In the genomic region with DNA sequence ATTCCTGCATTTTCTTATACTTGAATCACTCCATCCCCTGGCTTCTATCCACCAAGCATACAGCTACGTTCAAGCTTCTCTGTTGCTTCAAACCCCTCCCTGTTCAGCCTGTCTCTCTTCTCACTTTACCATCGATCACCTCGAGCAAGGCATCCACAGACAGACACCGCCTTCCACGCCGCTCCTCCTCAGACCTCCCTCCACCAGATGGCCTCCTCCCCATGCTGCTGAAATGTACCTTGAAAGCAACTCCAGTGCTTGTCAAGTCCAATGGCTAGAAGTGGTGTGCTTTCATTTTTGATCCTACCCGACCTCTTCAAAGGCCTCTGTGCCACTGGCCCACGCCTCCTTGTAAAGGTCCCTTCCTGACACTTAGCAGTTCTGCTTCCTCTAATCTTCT, we compare ENCODE assay signal across 9 cellular contexts.
DNase-seq lines count a peak whose midpoint lies in the region; ATAC-seq and TF ChIP-seq lines count a peak whose summit lies in the region.
"Had no signal": no experiment of that assay in that cellular context is flagged by ENCODE, and none has a peak within 500 bp of the region (broad histone marks: within the 10 kb centered on the region; RNA-seq: fewer than 3 reads in every experiment).

No MANE protein-coding gene starts in this region.

- no peaks in the 10 kb centered on the region for H3K36me3 ChIP-seq in CD8-positive, alpha-beta T cell (ENCODE audit: insufficient read depth, low read length)
- no peaks in the 10 kb centered on the region for H3K36me3 ChIP-seq in kidney epithelial cell (ENCODE audit: control insufficient read depth, insufficient read depth, low read length)

- H3K4me1 Mint-ChIP-seq in CD8-positive, alpha-beta T cell (ENCODE audit: low read depth) = peaks cover 5% of the 10 kb centered on the region
- no peaks in the 10 kb centered on the region for H3K4me1 Mint-ChIP-seq in WTC11

- intact Hi-C loops in CD8-positive, alpha-beta T cell (cut with DNase I, micrococcal nuclease) = no loop called here

- no peak for ATAC-seq in CD8-positive, alpha-beta T cell
- ATAC-seq in WTC11 (peak; percentile 76), GM19397 (IDR thresholded peaks at IDR 0.05; ENCODE audit: unreplicated experiment) (no peak), GM18868 (IDR thresholded peaks at IDR 0.05; ENCODE audit: unreplicated experiment) (no peak)

- no peak for TF ChIP-seq CTCF in CD8-positive, alpha-beta T cell (IDR thresholded peaks at IDR 0.05)
- TF ChIP-seq CTCF in GM20000 (IDR thresholded peaks at IDR 0.05; ENCODE audit: extremely low read depth, missing control alignments) = peak; percentile 23
- TF ChIP-seq CTCF in WTC11 (IDR thresholded peaks at IDR 0.05) = no peak
- peak; percentile 48 for TF ChIP-seq CTCF in kidney epithelial cell (IDR thresholded peaks at IDR 0.05; ENCODE audit: insufficient read depth, low read length, poor library complexity, severe bottlenecking)

- H3K27me3 ChIP-seq in CD8-positive, alpha-beta T cell (ENCODE audit: insufficient read depth, low read length) = no peaks in the 10 kb centered on the region
- no peaks in the 10 kb centered on the region for H3K27me3 ChIP-seq in kidney epithelial cell (ENCODE audit: control insufficient read depth, insufficient read depth, low read length)

- H3K4me1 ChIP-seq in CD8-positive, alpha-beta T cell (ENCODE audit: insufficient read depth, low read length) = peaks cover 8% of the 10 kb centered on the region

- no peaks in the 10 kb centered on the region for H3K27me3 Mint-ChIP-seq in CD8-positive, alpha-beta T cell (ENCODE audit: low read depth)
- no peaks in the 10 kb centered on the region; the same call in 1 of the 2 replicates for H3K27me3 Mint-ChIP-seq in WTC11 (ENCODE audit: low read depth)
- H3K27me3 Mint-ChIP-seq: naive thymus-derived CD8-positive, alpha-beta T cell had no signal

- CTCF ChIA-PET in CD8-positive, alpha-beta T cell (lab: Charles Lee) = no interaction called here
- CTCF ChIA-PET in WTC11 (lab: Charles Lee) = interaction anchor here (2.6 kb wide), 1 partner anchor 259 kb away, joined by 13 read pairs; no protein-coding TSS in a partner anchor

- no peaks in the 10 kb centered on the region for H3K36me3 Mint-ChIP-seq in CD8-positive, alpha-beta T cell
- H3K36me3 Mint-ChIP-seq in WTC11 = no peaks in the 10 kb centered on the region
- H3K36me3 Mint-ChIP-seq: naive thymus-derived CD8-positive, alpha-beta T cell had no signal

- no peaks in the 10 kb centered on the region for H3K9me3 ChIP-seq in CD8-positive, alpha-beta T cell (ENCODE audit: low read length)

- POLR2A ChIA-PET in CD8-positive, alpha-beta T cell (lab: Charles Lee) = no interaction called here
- POLR2A ChIA-PET in WTC11 (lab: Charles Lee) = no interaction called here

- H3K4me3 ChIP-seq in CD8-positive, alpha-beta T cell (ENCODE audit: low read depth, low read length) = no peak overlapping the region
- no peak overlapping the region for H3K4me3 ChIP-seq in kidney epithelial cell (ENCODE audit: low read depth, low read length)

- H3K9me3 Mint-ChIP-seq in CD8-positive, alpha-beta T cell = no peaks in the 10 kb centered on the region
- H3K9me3 Mint-ChIP-seq in WTC11 = no peaks in the 10 kb centered on the region
- H3K9me3 Mint-ChIP-seq: naive thymus-derived CD8-positive, alpha-beta T cell had no signal

- no peak overlapping the region for H3K27ac ChIP-seq in CD8-positive, alpha-beta T cell (ENCODE audit: low read depth, low read length)

- DNase-seq in CD8-positive, alpha-beta T cell = peak in 1 of 7 experiments; percentile 10
- DNase-seq in GM20000 (ENCODE audit: low spot score) (no peak), WTC11 (ENCODE audit: low spot score) (peak; percentile 35), kidney epithelial cell (ENCODE audit: low read depth) (no peak), NCI-H1436 (lab: John Stamatoyannopoulos, UW) (no peak), NOMO-1 (lab: John Stamatoyannopoulos, UW; ENCODE audit: unreplicated experiment in 2 of 2) (no peak)

- peak overlapping the region; percentile 10 for H3K27ac Mint-ChIP-seq in CD8-positive, alpha-beta T cell
- no peak overlapping the region; the same call in 1 of the 2 replicates for H3K27ac Mint-ChIP-seq in WTC11

- H3K4me3 Mint-ChIP-seq in CD8-positive, alpha-beta T cell = no peak overlapping the region
- no peak overlapping the region for H3K4me3 Mint-ChIP-seq in WTC11
- H3K4me3 Mint-ChIP-seq: naive thymus-derived CD8-positive, alpha-beta T cell had no signal

TF ChIP-seq in WTC11, 78 proteins besides CTCF, POLR2A, EP300 and RAD21:
- TF ChIP-seq JUN (CRISPR knock-in tag; IDR thresholded peaks at IDR 0.05) (no peak), ZBTB21 (CRISPR knock-in tag; IDR thresholded peaks at IDR 0.05; ENCODE audit: borderline replicate concordance) (no peak), NFE2L1 (CRISPR knock-in tag; IDR thresholded peaks at IDR 0.05) (no peak), KAT7 (CRISPR knock-in tag; IDR thresholded peaks at IDR 0.05; ENCODE audit: borderline replicate concordance) (no peak), CREB1 (CRISPR knock-in tag; IDR thresholded peaks at IDR 0.05) (no peak), NFATC4 (CRISPR knock-in tag; IDR thresholded peaks at IDR 0.05) (no peak), GABPB1 (CRISPR knock-in tag; IDR thresholded peaks at IDR 0.05) (no peak), SP1 (CRISPR knock-in tag; conservative IDR thresholded peaks at IDR 0.05) (no peak), ZNF121 (CRISPR knock-in tag; IDR thresholded peaks at IDR 0.05) (no peak), FOXK1 (CRISPR knock-in tag; IDR thresholded peaks at IDR 0.05) (no peak), ZNF396 (CRISPR knock-in tag; IDR thresholded peaks at IDR 0.05; ENCODE audit: borderline replicate concordance) (no peak)
- TF ChIP-seq, protein P1, sequence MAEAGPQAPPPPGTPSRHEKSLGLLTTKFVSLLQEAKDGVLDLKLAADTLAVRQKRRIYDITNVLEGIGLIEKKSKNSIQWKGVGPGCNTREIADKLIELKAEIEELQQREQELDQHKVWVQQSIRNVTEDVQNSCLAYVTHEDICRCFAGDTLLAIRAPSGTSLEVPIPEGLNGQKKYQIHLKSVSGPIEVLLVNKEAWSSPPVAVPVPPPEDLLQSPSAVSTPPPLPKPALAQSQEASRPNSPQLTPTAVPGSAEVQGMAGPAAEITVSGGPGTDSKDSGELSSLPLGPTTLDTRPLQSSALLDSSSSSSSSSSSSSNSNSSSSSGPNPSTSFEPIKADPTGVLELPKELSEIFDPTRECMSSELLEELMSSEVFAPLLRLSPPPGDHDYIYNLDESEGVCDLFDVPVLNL (CRISPR knock-in tag; IDR thresholded peaks at IDR 0.05; ENCODE audit: borderline replicate concordance, low read depth) = no peak
- TF ChIP-seq, protein P2, sequence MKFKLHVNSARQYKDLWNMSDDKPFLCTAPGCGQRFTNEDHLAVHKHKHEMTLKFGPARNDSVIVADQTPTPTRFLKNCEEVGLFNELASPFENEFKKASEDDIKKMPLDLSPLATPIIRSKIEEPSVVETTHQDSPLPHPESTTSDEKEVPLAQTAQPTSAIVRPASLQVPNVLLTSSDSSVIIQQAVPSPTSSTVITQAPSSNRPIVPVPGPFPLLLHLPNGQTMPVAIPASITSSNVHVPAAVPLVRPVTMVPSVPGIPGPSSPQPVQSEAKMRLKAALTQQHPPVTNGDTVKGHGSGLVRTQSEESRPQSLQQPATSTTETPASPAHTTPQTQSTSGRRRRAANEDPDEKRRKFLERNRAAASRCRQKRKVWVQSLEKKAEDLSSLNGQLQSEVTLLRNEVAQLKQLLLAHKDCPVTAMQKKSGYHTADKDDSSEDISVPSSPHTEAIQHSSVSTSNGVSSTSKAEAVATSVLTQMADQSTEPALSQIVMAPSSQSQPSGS (CRISPR knock-in tag; IDR thresholded peaks at IDR 0.05; ENCODE audit: borderline replicate concordance, low read depth) = no peak
- TF ChIP-seq, protein P3, sequence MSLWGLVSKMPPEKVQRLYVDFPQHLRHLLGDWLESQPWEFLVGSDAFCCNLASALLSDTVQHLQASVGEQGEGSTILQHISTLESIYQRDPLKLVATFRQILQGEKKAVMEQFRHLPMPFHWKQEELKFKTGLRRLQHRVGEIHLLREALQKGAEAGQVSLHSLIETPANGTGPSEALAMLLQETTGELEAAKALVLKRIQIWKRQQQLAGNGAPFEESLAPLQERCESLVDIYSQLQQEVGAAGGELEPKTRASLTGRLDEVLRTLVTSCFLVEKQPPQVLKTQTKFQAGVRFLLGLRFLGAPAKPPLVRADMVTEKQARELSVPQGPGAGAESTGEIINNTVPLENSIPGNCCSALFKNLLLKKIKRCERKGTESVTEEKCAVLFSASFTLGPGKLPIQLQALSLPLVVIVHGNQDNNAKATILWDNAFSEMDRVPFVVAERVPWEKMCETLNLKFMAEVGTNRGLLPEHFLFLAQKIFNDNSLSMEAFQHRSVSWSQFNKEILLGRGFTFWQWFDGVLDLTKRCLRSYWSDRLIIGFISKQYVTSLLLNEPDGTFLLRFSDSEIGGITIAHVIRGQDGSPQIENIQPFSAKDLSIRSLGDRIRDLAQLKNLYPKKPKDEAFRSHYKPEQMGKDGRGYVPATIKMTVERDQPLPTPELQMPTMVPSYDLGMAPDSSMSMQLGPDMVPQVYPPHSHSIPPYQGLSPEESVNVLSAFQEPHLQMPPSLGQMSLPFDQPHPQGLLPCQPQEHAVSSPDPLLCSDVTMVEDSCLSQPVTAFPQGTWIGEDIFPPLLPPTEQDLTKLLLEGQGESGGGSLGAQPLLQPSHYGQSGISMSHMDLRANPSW (CRISPR knock-in tag; conservative IDR thresholded peaks at IDR 0.05; ENCODE audit: low read depth) = no peak
TF ChIP-seq in WTC11: peak in this region for 0.

Comparison
In these comparisons a context has a peak if more than half of its experiments do, and no peak if none do; other contexts are left out.
1. CTCF ChIP-seq: peak in GM20000 (single experiment) and kidney epithelial cell (single experiment); none in CD8-positive, alpha-beta T cell (single experiment) and WTC11 (single experiment).